In the genomic region with DNA sequence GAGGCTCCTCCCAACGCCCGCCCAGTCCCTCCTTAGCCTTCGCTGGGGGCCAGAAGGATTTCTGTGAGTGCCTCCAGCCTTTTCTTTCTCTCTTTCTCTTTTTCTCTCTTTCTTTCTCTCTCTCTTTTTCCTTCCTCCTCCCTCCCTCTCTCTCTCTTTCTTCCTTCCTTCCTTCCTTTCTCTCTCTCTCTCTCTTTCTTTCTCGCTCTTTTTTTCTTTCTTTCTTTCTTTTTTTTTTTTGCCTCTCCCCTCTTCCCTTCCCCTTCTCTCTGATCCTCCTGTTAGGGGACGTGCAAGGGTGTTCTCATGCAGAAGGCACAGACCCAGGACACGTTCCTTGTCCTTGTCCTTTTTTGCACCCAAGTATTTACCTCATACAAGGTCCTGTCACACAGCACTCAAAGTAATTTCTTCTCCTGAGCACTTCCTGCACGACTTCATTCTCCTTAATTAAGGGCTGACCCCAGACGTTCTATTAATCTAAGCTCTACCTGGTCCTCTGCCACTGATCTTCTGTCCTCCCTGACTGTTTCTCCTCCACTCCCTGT, we compare ENCODE assay signal across 8 cellular contexts. TPM values are rescaled to one million over a fixed set of nuclear protein-coding genes. Genes with fewer than 3 reads are reported as not detected.
DNase-seq lines count a peak whose midpoint lies in the region; ATAC-seq, FAIRE-seq and TF ChIP-seq lines count a peak whose summit lies in the region.

No MANE protein-coding gene starts in this region.

- FAIRE-seq in astrocyte (lab: Jason Lieb, UNC) = no peak

- no peaks in the 10 kb centered on the region for H4K20me1 ChIP-seq in astrocyte (ENCODE audit: insufficient read depth, low read length)

- TF ChIP-seq CTCF in astrocyte (IDR thresholded peaks at IDR 0.05; ENCODE audit: insufficient read depth, low read depth, low read length) = no peak
- no peak for TF ChIP-seq CTCF in GM10248 (IDR thresholded peaks at IDR 0.05; ENCODE audit: control extremely low read depth, extremely low read depth, low read depth, missing control alignments)

- H3K79me2 ChIP-seq in astrocyte (ENCODE audit: insufficient read depth, low read length) = peaks cover 46% of the 10 kb centered on the region

- H3K4me1 Mint-ChIP-seq in astrocyte (ENCODE audit: low read depth, unreplicated experiment) (peaks cover 27% of the 10 kb centered on the region), memory B cell (peaks cover 15% of the 10 kb centered on the region)

- no peak for ATAC-seq in memory B cell (ENCODE audit: low read depth)

- DNase-seq in stimulated activated CD4-positive, alpha-beta T cell treated with anti-CD3 and anti-CD28 coated beads, Interleukin-4, amount 100 ng/mL, for 24 hours = peak; percentile 76
- DNase-seq in stimulated activated CD4-positive, alpha-beta T cell treated with anti-CD3 and anti-CD28 coated beads, Interleukin-1b, Interleukin-23, amount 100 ng/mL, for 48 hours = no peak
- DNase-seq in astrocyte (ENCODE audit: low read depth) (no peak), memory B cell (ENCODE audit: low spot score in 2 of 2) (no peak), NCI-H748 (lab: John Stamatoyannopoulos, UW; ENCODE audit: unreplicated experiment) (no peak), C1 segment of cervical spinal cord (lab: John Stamatoyannopoulos, UW) (no peak), GM10248 (ENCODE audit: extremely low spot score) (no peak)

- H3K27ac ChIP-seq in astrocyte (ENCODE audit: low read depth, low read length) (peak overlapping the region; percentile 68), urinary bladder (ENCODE audit: low read depth) (peak overlapping the region; percentile 34)

- H3K9me3 ChIP-seq in astrocyte (ENCODE audit: insufficient read depth, low read depth, low read length) = no peaks in the 10 kb centered on the region

- peaks cover 8% of the 10 kb centered on the region for H3K4me1 ChIP-seq in astrocyte (ENCODE audit: insufficient read depth, low read length)
- no peaks in the 10 kb centered on the region for H3K4me1 ChIP-seq in urinary bladder (ENCODE audit: insufficient read depth)

- peaks cover 3% of the 10 kb centered on the region for H3K9me3 Mint-ChIP-seq in astrocyte (ENCODE audit: unreplicated experiment)
- no peaks in the 10 kb centered on the region for H3K9me3 Mint-ChIP-seq in memory B cell

- H3K4me3 Mint-ChIP-seq in astrocyte (ENCODE audit: unreplicated experiment) (peak overlapping the region; percentile 91), memory B cell (peak overlapping the region; percentile 99)

- H3K27me3 Mint-ChIP-seq in astrocyte (ENCODE audit: low read depth, unreplicated experiment) = no peaks in the 10 kb centered on the region
- H3K27me3 Mint-ChIP-seq in memory B cell = no peaks in the 10 kb centered on the region

- CTCF ChIA-PET in GM10248 (lab: Yijun Ruan, JAX) = interaction anchor here (1.6 to 3.0 kb wide), 2 partner anchors 10 to 14 kb away, joined by 3 to 14 read pairs; no protein-coding TSS in a partner anchor

- POLR2A ChIA-PET in GM10248 (lab: Yijun Ruan, JAX) = no interaction called here

- H3K36me3 Mint-ChIP-seq in astrocyte (ENCODE audit: low read depth, unreplicated experiment) = peaks cover 2% of the 10 kb centered on the region
- no peaks in the 10 kb centered on the region for H3K36me3 Mint-ChIP-seq in memory B cell

- no peaks in the 10 kb centered on the region for H3K36me3 ChIP-seq in astrocyte (ENCODE audit: insufficient read depth, low read length)
- H3K36me3 ChIP-seq in urinary bladder (ENCODE audit: insufficient read depth) = no peaks in the 10 kb centered on the region

- H3K4me2 ChIP-seq in astrocyte (ENCODE audit: low read length) = peak overlapping the region; percentile 98

- H3K4me3 ChIP-seq in astrocyte (ENCODE audit: insufficient read depth, low read depth, low read length) (peak overlapping the region; percentile 88), urinary bladder (ENCODE audit: low read depth, low read length) (peak overlapping the region; percentile 88)

- H3K9ac ChIP-seq in astrocyte (ENCODE audit: low read length) = peak overlapping the region; percentile 89

- H3K27ac Mint-ChIP-seq in astrocyte (ENCODE audit: unreplicated experiment) (no peak overlapping the region), memory B cell (peak overlapping the region; percentile 93)

- under 1% methylated on average over 8 of the region's 8 CpGs for WGBS in urinary bladder

- H2AFZ ChIP-seq in astrocyte (ENCODE audit: low read depth, low read length) = peak overlapping the region; percentile 95

- H3K27me3 ChIP-seq in astrocyte (ENCODE audit: insufficient read depth, low read length) = no peaks in the 10 kb centered on the region

RNA-seq across cellular contexts. Expression of a gene that starts 0.3 kb away (rescaled TPM):
- total RNA-seq in astrocyte (24.5 and 25.5 TPM in 2 replicates), urinary bladder (36.9 TPM)
- polyA plus RNA-seq in urinary bladder = 5.2 TPM

RNA-seq across cellular contexts. Expression of a gene that starts 31.7 kb away (rescaled TPM):
- total RNA-seq in astrocyte (2.2 and 2.5 TPM in 2 replicates), urinary bladder (2.6 TPM)
- 0.44 TPM for polyA plus RNA-seq in urinary bladder
